In the genomic region with DNA sequence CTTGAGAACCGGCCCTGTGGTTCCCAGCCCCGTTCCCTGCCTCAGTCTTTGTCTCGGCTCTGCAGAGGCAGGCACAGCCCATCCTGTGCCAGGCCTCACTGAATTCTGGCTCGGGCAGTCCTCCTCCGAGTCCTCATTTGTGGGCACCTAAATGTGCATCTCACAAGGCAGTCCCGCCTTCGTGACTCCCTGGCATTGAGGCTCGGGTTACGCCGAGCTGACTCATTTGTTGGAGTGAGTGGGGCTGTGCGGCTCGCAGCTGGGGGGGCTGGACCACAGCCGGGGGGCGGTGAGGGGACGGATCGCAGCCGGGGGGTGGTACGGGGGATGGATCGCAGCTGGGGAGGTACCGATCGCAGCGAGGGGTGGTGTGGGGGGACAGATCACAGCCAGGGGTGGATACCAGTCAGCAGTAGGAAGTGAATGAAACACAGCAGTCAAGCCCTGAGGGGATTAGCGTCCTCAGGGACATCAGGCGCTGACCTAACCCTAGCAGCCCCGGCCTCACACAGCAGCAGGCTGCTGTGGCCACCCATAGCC, we compare ENCODE assay signal across 9 cellular contexts.
DNase-seq lines count a peak whose midpoint lies in the region; ATAC-seq lines count a peak whose summit lies in the region.
"Had no signal": no experiment of that assay in that cellular context is flagged by ENCODE, and none has a peak within 500 bp of the region (broad histone marks: within the 10 kb centered on the region; RNA-seq: fewer than 3 reads in every experiment).

No MANE protein-coding gene starts in this region.

- no peak overlapping the region for H3K4me3 ChIP-seq in iPS-15b (ENCODE audit: low read depth, low read length)

- no peak for ATAC-seq in GM21619 (IDR thresholded peaks at IDR 0.05; ENCODE audit: unreplicated experiment)

- H3K36me3 Mint-ChIP-seq in activated naive CD8-positive, alpha-beta T cell treated with anti-CD3 and anti-CD28 coated beads for 36 hours: peaks cover 8% of the 10 kb centered on the region

- peak overlapping the region; percentile 26 for H3K9ac ChIP-seq in iPS-15b (ENCODE audit: low read depth, low read length)

- peaks cover 15% of the 10 kb centered on the region for H3K36me3 ChIP-seq in iPS-15b (ENCODE audit: control insufficient read depth, insufficient read depth, low read length)

- DNase-seq in NCI-H524 (lab: John Stamatoyannopoulos, UW) (peak; percentile 46 to 78), NCI-H524 treated with DMSO at 0.1 percent for 48 hours (lab: John Stamatoyannopoulos, UW) (no peak), amygdala (lab: John Stamatoyannopoulos, UW) (peak in 45 of 56 donors; percentile 14 to 82 (median 60)), smooth muscle cell of the brain vasculature (ENCODE audit: low read depth, low spot score) (peak; percentile 74), dermis blood vessel endothelial cell (no peak)
- no peak for DNase-seq in activated naive CD8-positive, alpha-beta T cell treated with anti-CD3 and anti-CD28 coated beads for 36 hours
- DNase-seq: DND-41 had no signal

- no peaks in the 10 kb centered on the region for H3K27me3 Mint-ChIP-seq in activated naive CD8-positive, alpha-beta T cell treated with anti-CD3 and anti-CD28 coated beads for 36 hours

- H3K9me3 ChIP-seq in iPS-15b (ENCODE audit: control insufficient read depth, insufficient read depth, low read length): no peaks in the 10 kb centered on the region

- H3K27me3 ChIP-seq in iPS-15b (ENCODE audit: control insufficient read depth, insufficient read depth, low read length): no peaks in the 10 kb centered on the region

- H3K4me3 Mint-ChIP-seq in activated naive CD8-positive, alpha-beta T cell treated with anti-CD3 and anti-CD28 coated beads for 36 hours: no peak overlapping the region

- no peaks in the 10 kb centered on the region for H3K9me3 Mint-ChIP-seq in activated naive CD8-positive, alpha-beta T cell treated with anti-CD3 and anti-CD28 coated beads for 36 hours

- no peak overlapping the region for H3K27ac Mint-ChIP-seq in activated naive CD8-positive, alpha-beta T cell treated with anti-CD3 and anti-CD28 coated beads for 36 hours

- H3K4me1 ChIP-seq in iPS-15b (ENCODE audit: control insufficient read depth, insufficient read depth, low read length): peaks cover 4% of the 10 kb centered on the region

- no peaks in the 10 kb centered on the region for H3K4me1 Mint-ChIP-seq in activated naive CD8-positive, alpha-beta T cell treated with anti-CD3 and anti-CD28 coated beads for 36 hours

Comparison
In these comparisons a context has a peak if more than half of its experiments do, and no peak if none do; other contexts are left out.
1. DNase-seq: peak in NCI-H524 (2 of 2), amygdala (45 of 56) and smooth muscle cell of the brain vasculature (single experiment); none in NCI-H524 treated with DMSO at 0.1 percent for 48 hours (single experiment), activated naive CD8-positive, alpha-beta T cell treated with anti-CD3 and anti-CD28 coated beads for 36 hours (single experiment) and dermis blood vessel endothelial cell (single experiment).